ENCODE assay signal across 21 cellular contexts in the genomic region with DNA sequence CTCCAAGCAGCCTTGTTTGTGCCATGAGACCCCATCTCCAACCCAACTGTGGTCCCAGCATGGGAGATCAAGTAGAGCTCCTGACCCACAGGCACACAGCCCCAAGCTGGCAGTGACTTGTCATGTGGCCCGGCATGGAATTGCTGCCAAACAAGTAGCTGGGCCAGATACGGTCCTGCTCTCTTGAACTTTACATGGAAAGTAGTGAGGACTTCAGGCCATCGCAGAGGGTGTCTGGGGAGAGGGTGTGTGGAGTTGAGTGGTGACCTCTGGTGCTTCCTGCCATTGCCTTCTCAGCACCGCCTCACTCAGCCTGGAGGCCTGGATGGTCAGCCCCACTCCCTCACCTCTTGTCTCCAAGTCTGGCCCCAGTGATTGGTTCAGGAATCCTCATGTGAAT. TPM values are rescaled to one million over a fixed set of nuclear protein-coding genes. Genes with fewer than 3 reads are reported as not detected.
"Had no signal": no experiment of that assay in that cellular context is flagged by ENCODE, and none has a peak within 500 bp of the region (broad histone marks: within the 10 kb centered on the region; RNA-seq: fewer than 3 reads in every experiment).

No MANE protein-coding gene starts in this region.

- H3K27ac Mint-ChIP-seq: natural killer cell treated with Interleukin-12 subunit alpha and Interleukin-12 subunit beta and Interleukin-15 and Interleukin-18, amount 100 ng/mL, for 72 hours; neural progenitor cell; stimulated activated naive CD8-positive, alpha-beta T cell treated with anti-CD3 and anti-CD28 coated beads, Interleukin-15, Interleukin-2, amounts not matched to agents 100 ng/mL and 50 ng/mL, for 24 hours had no signal

- H3K4me3 Mint-ChIP-seq: central memory CD8-positive, alpha-beta T cell; natural killer cell treated with Interleukin-12 subunit alpha and Interleukin-12 subunit beta and Interleukin-15 and Interleukin-18, amount 100 ng/mL, for 72 hours; neural progenitor cell; stimulated activated naive CD8-positive, alpha-beta T cell treated with anti-CD3 and anti-CD28 coated beads, Interleukin-15, Interleukin-2, amounts not matched to agents 100 ng/mL and 50 ng/mL, for 24 hours had no signal

- H3K27me3 ChIP-seq: dorsolateral prefrontal cortex, gastrocnemius medialis, left lung, neural progenitor cell, pancreas, transverse colon had no signal

- H3K36me3 Mint-ChIP-seq: natural killer cell treated with Interleukin-12 subunit alpha and Interleukin-12 subunit beta and Interleukin-15 and Interleukin-18, amount 100 ng/mL, for 72 hours had no signal

- DNase-seq: cortex of kidney; dorsolateral prefrontal cortex; effector CD8-positive, alpha-beta T cell; gastrocnemius medialis; kidney glomerular epithelial cell; left lung; mesenchymal stem cell; midbrain; nucleus accumbens; small intestine; stimulated activated CD4-positive, alpha-beta T cell treated with anti-CD3 and anti-CD28 coated beads, Interleukin-2, amount 100 ng/mL, for 48 hours; transverse colon had no signal

- H3K9me3 ChIP-seq: gastrocnemius medialis, left lung, pancreas, prostate gland, transverse colon had no signal

- H3K27me3 Mint-ChIP-seq: central memory CD8-positive, alpha-beta T cell; stimulated activated naive CD8-positive, alpha-beta T cell treated with anti-CD3 and anti-CD28 coated beads, Interleukin-15, Interleukin-2, amounts not matched to agents 100 ng/mL and 50 ng/mL, for 24 hours had no signal

- H3K4me2 ChIP-seq: neural progenitor cell had no signal

- H2AFZ ChIP-seq: neural progenitor cell had no signal

- FAIRE-seq: bronchial epithelial cell, pancreas, small intestine had no signal

- ATAC-seq: gastrocnemius medialis; left lung; natural killer cell treated with Interleukin-12 subunit alpha and Interleukin-12 subunit beta and Interleukin-15 and Interleukin-18, amount 100 ng/mL, for 72 hours had no signal

- H3K36me3 ChIP-seq: neural progenitor cell had no signal

- H3K4me3 ChIP-seq: dorsolateral prefrontal cortex, gastrocnemius medialis, left lung, lung, neural progenitor cell, pancreas, prostate gland, transverse colon had no signal

- H3K27ac ChIP-seq: dorsolateral prefrontal cortex, gastrocnemius medialis, left lung, neural progenitor cell, pancreas, prostate gland, transverse colon had no signal

- H3K9me3 Mint-ChIP-seq: central memory CD8-positive, alpha-beta T cell; natural killer cell treated with Interleukin-12 subunit alpha and Interleukin-12 subunit beta and Interleukin-15 and Interleukin-18, amount 100 ng/mL, for 72 hours; neural progenitor cell; stimulated activated naive CD8-positive, alpha-beta T cell treated with anti-CD3 and anti-CD28 coated beads, Interleukin-15, Interleukin-2, amounts not matched to agents 100 ng/mL and 50 ng/mL, for 24 hours had no signal

- H3K4me1 ChIP-seq: gastrocnemius medialis, left lung, neural progenitor cell, pancreas, prostate gland, transverse colon had no signal

RNA-seq across cellular contexts. Expression of a gene that starts 10.9 kb away (rescaled TPM):
- total RNA-seq: natural killer cell treated with Interleukin-12 subunit alpha and Interleukin-12 subunit beta and Interleukin-15 and Interleukin-18, amount 100 ng/mL, for 72 hours had no signal

RNA-seq across cellular contexts. Expression of a gene that starts 44.4 kb away (rescaled TPM):
- total RNA-seq: natural killer cell treated with Interleukin-12 subunit alpha and Interleukin-12 subunit beta and Interleukin-15 and Interleukin-18, amount 100 ng/mL, for 72 hours; temporal lobe; transverse colon had no signal
